9 cellular contexts compared by ENCODE assay signal in genomic region chr11:28566643-28567042, GRCh38.
DNase-seq lines count a peak whose midpoint lies in the region; FAIRE-seq and TF ChIP-seq lines count a peak whose summit lies in the region.
"Had no signal": no experiment of that assay in that cellular context is flagged by ENCODE, and none has a peak within 500 bp of the region (broad histone marks: within the 10 kb centered on the region; RNA-seq: fewer than 3 reads in every experiment).

No MANE protein-coding gene starts in this region.

- FAIRE-seq in kidney (lab: Jason Lieb, UNC), result no peak

- H3K4me3 ChIP-seq in choroid plexus epithelial cell (ENCODE audit: low read depth, low read length), result peak overlapping the region; percentile 51
- peak overlapping the region in 1 of 2 donors; percentile 45 for H3K4me3 ChIP-seq in kidney (ENCODE audit: low read length in 2 of 2)
- H3K4me3 ChIP-seq: BLaER1 had no signal

- no peaks in the 10 kb centered on the region for H3K9me3 ChIP-seq in kidney (ENCODE audit: control insufficient read depth in 1 of 2, low read length in 2 of 2)
- H3K9me3 ChIP-seq: BLaER1 had no signal

- TF ChIP-seq CTCF in choroid plexus epithelial cell (conservative IDR thresholded peaks at IDR 0.05; ENCODE audit: low read depth, low read length) (no peak), kidney (IDR thresholded peaks at IDR 0.05; ENCODE audit: borderline replicate concordance, extremely low read depth, insufficient read depth) (no peak), GM13977 (IDR thresholded peaks at IDR 0.05; ENCODE audit: extremely low read depth, insufficient read depth, missing control alignments) (no peak)

- H3K4me1 ChIP-seq in kidney (ENCODE audit: control insufficient read depth in 1 of 2, insufficient read depth in 1 of 2, low read depth in 1 of 2, low read length in 2 of 2), result no peaks in the 10 kb centered on the region
- H3K4me1 ChIP-seq: BLaER1 had no signal

- no peaks in the 10 kb centered on the region for H3K36me3 ChIP-seq in kidney (ENCODE audit: control insufficient read depth in 1 of 2, insufficient read depth in 2 of 2, low read length in 2 of 2)
- H3K36me3 ChIP-seq: BLaER1 had no signal

- intact Hi-C loops in kidney (cut with DNase I), result no loop called here

- H3K27ac ChIP-seq in kidney (ENCODE audit: low read depth in 2 of 2, low read length in 2 of 2), result no peak overlapping the region
- H3K27ac ChIP-seq: BLaER1 had no signal

- no peak overlapping the region for H3K9ac ChIP-seq in kidney (ENCODE audit: low read length in 2 of 2)
- H3K9ac ChIP-seq: BLaER1 had no signal

- peak; percentile 6 for DNase-seq in activated CD4-positive, alpha-beta T cell treated with anti-CD3 and anti-CD28 coated beads for 48 hours
- no peak for DNase-seq in activated CD4-positive, alpha-beta T cell treated with anti-CD3 and anti-CD28 coated beads, Interleukin-2, amount 50 U/mL, for 48 hours
- DNase-seq in choroid plexus epithelial cell (ENCODE audit: low read depth) (peak; percentile 95), kidney (peak; percentile 89), stromal cell of bone marrow (ENCODE audit: low read depth) (peak; percentile 97), SKM-1 (lab: John Stamatoyannopoulos, UW; ENCODE audit: unreplicated experiment) (no peak), T-helper 1 cell (no peak), GM13977 (ENCODE audit: low spot score) (no peak)

- in situ Hi-C loops in GM13977 (cut with MboI; ENCODE audit: low pct_unique_long_range_greater_than_20kb, low sequenced_read_pairs, unreplicated experiment), result no loop called here

Comparison
In these comparisons a context has a peak if more than half of its experiments do, and no peak if none do; other contexts are left out.
1. DNase-seq: peak in activated CD4-positive, alpha-beta T cell treated with anti-CD3 and anti-CD28 coated beads for 48 hours (single experiment), choroid plexus epithelial cell (single experiment), kidney (single experiment) and stromal cell of bone marrow (single experiment); none in activated CD4-positive, alpha-beta T cell treated with anti-CD3 and anti-CD28 coated beads, Interleukin-2, amount 50 U/mL, for 48 hours (0 of 2), SKM-1 (single experiment), T-helper 1 cell (0 of 5) and GM13977 (single experiment).